ENCODE assay signal across 2 cellular contexts in the genomic region with DNA sequence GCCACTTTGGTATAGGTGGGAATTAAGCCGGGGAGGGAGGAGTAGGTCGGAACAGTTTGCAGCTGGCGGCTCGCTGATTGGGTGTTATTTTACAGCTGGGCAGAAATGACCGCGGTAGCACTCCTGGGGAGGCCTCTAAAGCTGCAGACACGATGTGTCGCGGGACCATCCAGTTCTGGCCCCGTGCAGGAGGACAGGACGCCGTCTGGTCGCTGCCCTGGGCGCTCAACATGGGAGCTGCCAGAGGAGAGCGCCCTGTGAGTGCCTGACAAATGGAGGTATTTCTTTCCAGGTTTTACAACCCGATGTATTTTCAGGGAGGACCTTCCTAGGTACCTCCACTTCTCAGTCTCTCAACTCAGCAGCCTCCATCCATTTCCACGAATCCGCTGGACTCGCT.
TF ChIP-seq lines count a peak whose summit lies in the region.

No MANE protein-coding gene starts in this region.

TF ChIP-seq in WTC11, 78 proteins besides CTCF, POLR2A, EP300 and RAD21 (continued from another document):
- TF ChIP-seq, protein P1, sequence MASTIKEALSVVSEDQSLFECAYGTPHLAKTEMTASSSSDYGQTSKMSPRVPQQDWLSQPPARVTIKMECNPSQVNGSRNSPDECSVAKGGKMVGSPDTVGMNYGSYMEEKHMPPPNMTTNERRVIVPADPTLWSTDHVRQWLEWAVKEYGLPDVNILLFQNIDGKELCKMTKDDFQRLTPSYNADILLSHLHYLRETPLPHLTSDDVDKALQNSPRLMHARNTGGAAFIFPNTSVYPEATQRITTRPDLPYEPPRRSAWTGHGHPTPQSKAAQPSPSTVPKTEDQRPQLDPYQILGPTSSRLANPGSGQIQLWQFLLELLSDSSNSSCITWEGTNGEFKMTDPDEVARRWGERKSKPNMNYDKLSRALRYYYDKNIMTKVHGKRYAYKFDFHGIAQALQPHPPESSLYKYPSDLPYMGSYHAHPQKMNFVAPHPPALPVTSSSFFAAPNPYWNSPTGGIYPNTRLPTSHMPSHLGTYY (CRISPR knock-in tag; IDR thresholded peaks at IDR 0.05) = no peak
- no peak for TF ChIP-seq ZNF416 (CRISPR knock-in tag; IDR thresholded peaks at IDR 0.05)

TF ChIP-seq in HepG2, 621 proteins besides CTCF, POLR2A, EP300 and RAD21 (continued from another document):
- TF ChIP-seq, protein P2, sequence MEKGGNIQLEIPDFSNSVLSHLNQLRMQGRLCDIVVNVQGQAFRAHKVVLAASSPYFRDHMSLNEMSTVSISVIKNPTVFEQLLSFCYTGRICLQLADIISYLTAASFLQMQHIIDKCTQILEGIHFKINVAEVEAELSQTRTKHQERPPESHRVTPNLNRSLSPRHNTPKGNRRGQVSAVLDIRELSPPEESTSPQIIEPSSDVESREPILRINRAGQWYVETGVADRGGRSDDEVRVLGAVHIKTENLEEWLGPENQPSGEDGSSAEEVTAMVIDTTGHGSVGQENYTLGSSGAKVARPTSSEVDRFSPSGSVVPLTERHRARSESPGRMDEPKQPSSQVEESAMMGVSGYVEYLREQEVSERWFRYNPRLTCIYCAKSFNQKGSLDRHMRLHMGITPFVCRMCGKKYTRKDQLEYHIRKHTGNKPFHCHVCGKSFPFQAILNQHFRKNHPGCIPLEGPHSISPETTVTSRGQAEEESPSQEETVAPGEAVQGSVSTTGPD (CRISPR knock-in tag; IDR thresholded peaks at IDR 0.05) = no peak
- TF ChIP-seq TRIM24 (CRISPR knock-in tag; IDR thresholded peaks at IDR 0.05) (no peak), MYC (CRISPR knock-in tag; IDR thresholded peaks at IDR 0.05; ENCODE audit: borderline replicate concordance) (no peak)
